Comparison of ENCODE assay signal across 8 cellular contexts in genomic region chr4:176792348-176793059, GRCh38.
DNase-seq lines count a peak whose midpoint lies in the region; ATAC-seq, FAIRE-seq and TF ChIP-seq lines count a peak whose summit lies in the region.

Gene VEGFC (minus strand): TSS chr4:176792922. CDS start chr4:176792311, 611 bp downstream.

- H3K27ac ChIP-seq in HUES6 (ENCODE audit: low read depth, low read length) = no peak within 1 kb of the TSS

- H3K4me1 ChIP-seq in HUES6 (ENCODE audit: control insufficient read depth, insufficient read depth, low read length) (no peaks in the 10 kb centered on the region), mucosa of stomach (ENCODE audit: control insufficient read depth, insufficient read depth, low read length) (no peaks in the 10 kb centered on the region)

- H3K4me3 ChIP-seq in GM08714 (ENCODE audit: low read length) = peak within 1 kb of the TSS; percentile 42
- H3K4me3 ChIP-seq in HUES6 (ENCODE audit: low read depth, low read length) = peak within 1 kb of the TSS; percentile 71
- peak within 1 kb of the TSS; percentile 98 for H3K4me3 ChIP-seq in WI38 (ENCODE audit: low read depth, low read length)
- H3K4me3 ChIP-seq in mucosa of stomach (ENCODE audit: low read length) = peak within 1 kb of the TSS; percentile 6

- H3K9me3 ChIP-seq in HUES6 (ENCODE audit: control insufficient read depth, insufficient read depth, low read depth, low read length) (no peaks in the 10 kb centered on the region), mucosa of stomach (ENCODE audit: control insufficient read depth, low read length) (no peaks in the 10 kb centered on the region)

- TF ChIP-seq CTCF in WI38 (IDR thresholded peaks at IDR 0.05; ENCODE audit: low read depth, low read length) = no peak

- H3K9ac ChIP-seq in HUES6 (ENCODE audit: low read length) = peak within 1 kb of the TSS; percentile 47
- peak within 1 kb of the TSS; percentile 52 for H3K9ac ChIP-seq in mucosa of stomach (ENCODE audit: low read length)

- peaks cover 40% of the 10 kb centered on the region for H3K27me3 ChIP-seq in HUES6 (ENCODE audit: control insufficient read depth, insufficient read depth, low read length)
- H3K27me3 ChIP-seq in mucosa of stomach (ENCODE audit: control insufficient read depth, insufficient read depth, low read length) = peaks cover 14% of the 10 kb centered on the region

- peak; percentile 80 for DNase-seq in fibroblast of gingiva (ENCODE audit: low read depth)
- DNase-seq in urothelium cell line (ENCODE audit: low spot score) = peak; percentile 72
- DNase-seq in DMS79 treated with DMSO at 0.1 percent for 48 hours (lab: John Stamatoyannopoulos, UW) = no peak

- FAIRE-seq in urothelium cell line (lab: Jason Lieb, UNC) = no peak

- no peaks in the 10 kb centered on the region for H3K36me3 ChIP-seq in HUES6 (ENCODE audit: control insufficient read depth, insufficient read depth, low read length)
- no peaks in the 10 kb centered on the region for H3K36me3 ChIP-seq in mucosa of stomach (ENCODE audit: control insufficient read depth, insufficient read depth, low read length)

- peak; percentile 84 for ATAC-seq in GM21528 (IDR thresholded peaks at IDR 0.05; ENCODE audit: low FRiP score, unreplicated experiment)

Comparison
In these comparisons a context has a peak if more than half of its experiments do, and no peak if none do; other contexts are left out.
1. H3K4me3 ChIP-seq: peak in every context shown above with its lines; median percentile 98 in WI38; 71 in HUES6; 42 in GM08714; 6 in mucosa of stomach.